In the genomic region with DNA sequence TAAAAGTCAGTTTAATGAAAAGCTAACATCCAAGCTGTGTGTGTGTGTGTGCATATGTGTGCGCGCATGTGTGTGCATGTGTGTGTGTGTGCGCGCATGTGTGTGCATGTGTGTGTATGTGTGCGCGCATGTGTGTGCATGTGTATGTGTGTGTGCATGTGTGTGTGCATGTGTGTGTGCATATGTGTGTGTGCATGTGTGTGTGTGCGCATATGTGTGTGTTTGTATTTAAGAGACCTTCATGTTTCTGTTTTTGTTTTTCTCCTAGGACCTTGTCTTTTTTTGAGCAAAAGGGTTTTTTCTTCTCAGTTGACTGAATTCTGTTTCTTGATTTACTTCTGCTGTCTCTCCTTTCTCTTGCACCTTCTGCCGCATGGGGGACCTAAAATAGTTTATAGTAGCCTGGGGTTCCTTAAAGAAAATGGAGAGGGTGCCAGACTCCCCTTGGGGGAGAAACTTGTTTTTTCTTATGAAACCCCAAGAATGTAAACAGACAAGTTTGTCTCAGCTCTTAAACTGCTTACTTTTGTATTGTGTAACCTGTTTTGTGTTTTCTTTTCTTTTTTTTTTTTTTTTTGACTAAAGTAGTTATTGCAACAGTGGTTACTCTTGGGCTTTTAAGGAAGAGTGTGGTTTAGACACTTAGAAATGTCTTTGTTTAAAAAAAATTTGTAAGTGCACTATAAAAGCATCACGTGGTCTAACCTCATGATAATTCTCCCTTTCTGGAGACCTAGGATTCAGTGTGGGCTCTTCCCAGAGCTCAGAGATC, we compare ENCODE assay signal across 1 cellular context.
TF ChIP-seq lines count a peak whose summit lies in the region.

No MANE protein-coding gene starts in this region.

TF ChIP-seq in SK-N-SH, 30 proteins besides CTCF, POLR2A, EP300 and RAD21 (continued from another document):
- TF ChIP-seq ZBTB33 (IDR thresholded peaks at IDR 0.05; ENCODE audit: borderline replicate concordance, low read depth): no peak
- no peak for TF ChIP-seq POLR2AphosphoS5 (IDR thresholded peaks at IDR 0.05; ENCODE audit: low read depth, low read length)
